Comparison of ENCODE assay signal across 25 cellular contexts in genomic region chr14:49480053-49480452, GRCh38.
"Had no signal": no experiment of that assay in that cellular context is flagged by ENCODE, and none has a peak within 500 bp of the region (broad histone marks: within the 10 kb centered on the region; RNA-seq: fewer than 3 reads in every experiment).

No MANE protein-coding gene starts in this region.

- H3K36me3 ChIP-seq: adrenal gland, SJSA1 had no signal

- H3K27ac Mint-ChIP-seq: activated CD8-positive, alpha-beta T cell treated with anti-CD3 and anti-CD28 coated beads, Interleukin-2, amount 10 ng/mL, durations not matched to agents 7 days and 5 days; activated naive CD8-positive, alpha-beta T cell treated with anti-CD3 and anti-CD28 coated beads, Interleukin-2, amount 10 ng/mL, durations not matched to agents 7 days and 5 days; T-helper 1 cell treated with Interleukin-12 subunit alpha and Interleukin-12 subunit beta and Interleukin-4 antibody, amounts not matched to agents 30 μg/mL and 1 μg/mL, for 36 hours; WTC11 had no signal

- H3K4me3 ChIP-seq: adrenal gland, SJSA1 had no signal

- H3K27me3 ChIP-seq: adrenal gland, SJSA1 had no signal

- H3K4me1 ChIP-seq: adrenal gland, SJSA1 had no signal

- ATAC-seq: activated CD8-positive, alpha-beta T cell treated with anti-CD3 and anti-CD28 coated beads, Interleukin-2, amount 10 ng/mL, durations not matched to agents 7 days and 5 days; SK-N-SH treated with all-trans-retinoic acid at 6 μM for 48 hours; WTC11 had no signal

- H3K9me3 ChIP-seq: adrenal gland, SJSA1 had no signal

- H3K27ac ChIP-seq: adrenal gland, SJSA1 had no signal

- FAIRE-seq: RCC 7860 had no signal

- DNase-seq: activated CD4-positive, alpha-beta T cell treated with anti-CD3 and anti-CD28 coated beads for 48 hours; activated CD4-positive, alpha-beta T cell treated with anti-CD3 and anti-CD28 coated beads, Interleukin-2, amount 50 U/mL, for 4 hours; activated CD4-positive, CD25-positive, alpha-beta regulatory T cell treated with anti-CD3 and anti-CD28 coated beads, Interleukin-2, amount 50 U/mL, for 72 hours; activated CD8-positive, alpha-beta memory T cell treated with anti-CD3 and anti-CD28 coated beads, Interleukin-2, amount 50 U/mL, for 48 hours; activated CD8-positive, alpha-beta T cell treated with anti-CD3 and anti-CD28 coated beads, Interleukin-2, amount 10 ng/mL, durations not matched to agents 7 days and 5 days; activated naive CD4-positive, alpha-beta T cell treated with anti-CD3 and anti-CD28 coated beads, Interleukin-2, amount 50 U/mL, for 16 hours; activated naive CD8-positive, alpha-beta T cell treated with anti-CD3 and anti-CD28 coated beads, Interleukin-2, amount 10 ng/mL, durations not matched to agents 7 days and 5 days; activated T-cell treated with anti-CD3 and anti-CD28 coated beads, Interleukin-2, amount 50 U/mL, for 1 hour; adrenal gland; anterior cingulate cortex; Karpas-422; MM.1S; NCI-H1105; NCI-H1436 treated with DMSO at 0.1 percent for 48 hours; NCI-H187; NCI-H2081; NCI-H446; NCI-H524; SHP77; SW 1271 had no signal

- H3K4me3 Mint-ChIP-seq: activated CD8-positive, alpha-beta T cell treated with anti-CD3 and anti-CD28 coated beads, Interleukin-2, amount 10 ng/mL, durations not matched to agents 7 days and 5 days; activated naive CD8-positive, alpha-beta T cell treated with anti-CD3 and anti-CD28 coated beads, Interleukin-2, amount 10 ng/mL, durations not matched to agents 7 days and 5 days; T-helper 1 cell treated with Interleukin-12 subunit alpha and Interleukin-12 subunit beta and Interleukin-4 antibody, amounts not matched to agents 30 μg/mL and 1 μg/mL, for 36 hours; WTC11 had no signal
